ENCODE assay signal across 1 cellular context in genomic region chr22:40042312-40042711, GRCh38.
TF ChIP-seq lines count a peak whose summit lies in the region.

No MANE protein-coding gene starts in this region.

TF ChIP-seq in SK-N-SH, 30 proteins besides CTCF, POLR2A, EP300 and RAD21 (continued from another document):
- TF ChIP-seq TEAD4 (IDR thresholded peaks at IDR 0.05; ENCODE audit: borderline replicate concordance, insufficient read depth) (no peak), EZH2phosphoT487 (IDR thresholded peaks at IDR 0.05; ENCODE audit: borderline replicate concordance, low read depth) (no peak), USF1 (IDR thresholded peaks at IDR 0.05; ENCODE audit: borderline replicate concordance, low read depth) (no peak), NRF1 (IDR thresholded peaks at IDR 0.05; ENCODE audit: low read depth, low read length) (no peak), RXRA (IDR thresholded peaks at IDR 0.05; ENCODE audit: borderline replicate concordance, low read depth) (no peak), RCOR1 (IDR thresholded peaks at IDR 0.05; ENCODE audit: low read length) (no peak), TAF1 (IDR thresholded peaks at IDR 0.05; ENCODE audit: borderline replicate concordance, low read depth, low read length) (no peak)
